32 cellular contexts compared by ENCODE assay signal in genomic region chr5:32259033-32259432, GRCh38. TPM values are rescaled to one million over a fixed set of nuclear protein-coding genes. Genes with fewer than 3 reads are reported as not detected.
DNase-seq lines count a peak whose midpoint lies in the region; ATAC-seq, FAIRE-seq and TF ChIP-seq lines count a peak whose summit lies in the region.
"Had no signal": no experiment of that assay in that cellular context is flagged by ENCODE, and none has a peak within 500 bp of the region (broad histone marks: within the 10 kb centered on the region; RNA-seq: fewer than 3 reads in every experiment).

No MANE protein-coding gene starts in this region.

- DNase-seq in right cardiac atrium (no peak), heart left ventricle (no peak), HepG2 (ENCODE audit: low spot score) (no peak), foreskin melanocyte (no peak), cerebellar cortex (ENCODE audit: low spot score) (no peak), GF-D8 (lab: John Stamatoyannopoulos, UW) (no peak)
- DNase-seq in central memory CD8-positive, alpha-beta T cell (ENCODE audit: low spot score in 2 of 2) = no peak
- DNase-seq: activated CD4-positive, alpha-beta T cell treated with anti-CD3 and anti-CD28 coated beads for 48 hours; activated effector memory CD4-positive, alpha-beta T cell treated with anti-CD3 and anti-CD28 coated beads, Interleukin-2, amount 50 U/mL, for 16 hours; activated naive CD8-positive, alpha-beta T cell treated with anti-CD3 and anti-CD28 coated beads for 36 hours; CD8-positive, alpha-beta T cell; cortex of kidney; DMS 273 treated with DMSO at 0.1 percent for 48 hours; effector memory CD4-positive, alpha-beta T cell; heart right ventricle; left cardiac atrium; NCI-H1694 treated with DMSO at 0.1 percent for 48 hours; NCI-H446; pancreas; retina; stimulated activated naive CD4-positive, alpha-beta T cell treated with Interleukin-2 at 50 U/mL for 16 hours; T-helper 9 cell had no signal

- no TSS peak for BruUV-seq in HepG2 (replicated peaks; lab: Mats Ljungman, UMichigan)

- TF ChIP-seq POLR2A in heart left ventricle (IDR thresholded peaks at IDR 0.05) (no peak), HepG2 (IDR thresholded peaks at IDR 0.05; ENCODE audit: insufficient read depth in 1 of 2, low read depth in 2 of 2, low read length in 2 of 2) (no peak)

- ATAC-seq in right cardiac atrium = no peak
- no peak for ATAC-seq in heart left ventricle
- no peak for ATAC-seq in central memory CD8-positive, alpha-beta T cell (replicated peaks; ENCODE audit: extremely low read depth, poor library complexity, severe bottlenecking)
- ATAC-seq in HepG2 = peak; percentile 40
- no peak for ATAC-seq in HG02678 (IDR thresholded peaks at IDR 0.05; ENCODE audit: unreplicated experiment)
- ATAC-seq: A549; CD8-positive, alpha-beta T cell; left cardiac atrium had no signal

- no peak overlapping the region for H3K4me2 ChIP-seq in HepG2 (ENCODE audit: low read depth, low read length)
- H3K4me2 ChIP-seq: A549 had no signal

- H3K4me3 ChIP-seq in right cardiac atrium (ENCODE audit: low read length) = no peak overlapping the region
- no peak overlapping the region for H3K4me3 ChIP-seq in heart left ventricle
- H3K4me3 ChIP-seq in HepG2 (replicated peaks in 1 of 3; ENCODE audit: insufficient read depth in 1 of 3, low read depth in 2 of 3, low read length in 3 of 3) = no peak overlapping the region
- H3K4me3 ChIP-seq: A549, ascending aorta, heart right ventricle, lung, pancreas, SJSA1, skin epidermis had no signal

- no peaks in the 10 kb centered on the region for H4K20me1 ChIP-seq in HepG2 (ENCODE audit: insufficient read depth, low read length)

- peaks cover 5% of the 10 kb centered on the region for H3K4me1 ChIP-seq in right cardiac atrium (ENCODE audit: control insufficient read depth, insufficient read depth, low read length)
- H3K4me1 ChIP-seq in heart left ventricle = peaks cover 0 to 39% (median 12%) of the 10 kb centered on the region in 12 donors
- no peaks in the 10 kb centered on the region for H3K4me1 ChIP-seq in HepG2 (ENCODE audit: insufficient read depth, low read length)
- H3K4me1 ChIP-seq: A549, SJSA1 had no signal

- peak overlapping the region; percentile 61 for H3K27ac Mint-ChIP-seq in central memory CD8-positive, alpha-beta T cell (ENCODE audit: low read depth)
- H3K27ac Mint-ChIP-seq: activated naive CD8-positive, alpha-beta T cell treated with anti-CD3 and anti-CD28 coated beads for 36 hours; B cell; CD8-positive, alpha-beta T cell had no signal

- H3K9me3 ChIP-seq in right cardiac atrium (ENCODE audit: control insufficient read depth, low read length) (no peaks in the 10 kb centered on the region), heart left ventricle (no peaks in the 10 kb centered on the region), HepG2 (ENCODE audit: low read length) (no peaks in the 10 kb centered on the region)
- H3K9me3 ChIP-seq: A549, ascending aorta, heart right ventricle, pancreas, SJSA1 had no signal

- peak overlapping the region; percentile 45 for H3K27ac ChIP-seq in right cardiac atrium (ENCODE audit: low read length)
- H3K27ac ChIP-seq in heart left ventricle = no peak overlapping the region
- H3K27ac ChIP-seq in HepG2 (ENCODE audit: extremely low read length, insufficient read depth, low read length) = no peak overlapping the region
- H3K27ac ChIP-seq: A549, ascending aorta, heart right ventricle, pancreas, RWPE1, SJSA1, skin epidermis had no signal

- no peak overlapping the region for H3K4me3 Mint-ChIP-seq in central memory CD8-positive, alpha-beta T cell
- H3K4me3 Mint-ChIP-seq: activated naive CD8-positive, alpha-beta T cell treated with anti-CD3 and anti-CD28 coated beads for 36 hours; B cell; CD8-positive, alpha-beta T cell had no signal

- no peak overlapping the region for H2AFZ ChIP-seq in HepG2 (ENCODE audit: low read length)

- H3K36me3 ChIP-seq in heart left ventricle (peaks cover 0 to 97% (median 78%) of the 10 kb centered on the region in 9 donors), HepG2 (replicated peaks in 1 of 2; ENCODE audit: control insufficient read depth in 1 of 2, insufficient read depth in 2 of 2, low read length in 2 of 2) (peaks cover 31 to 90% of the 10 kb centered on the region in 2 experiments)
- H3K36me3 ChIP-seq: SJSA1 had no signal

- CTCF ChIA-PET in HepG2 (lab: Yijun Ruan, JAX; ENCODE audit: low intra/inter-chr PET ratio, low total read pairs) = no interaction called here

- POLR2A ChIA-PET in HepG2 (lab: Yijun Ruan, JAX) = interaction anchor here (1.0 kb wide), 1 partner anchor 25 kb away, joined by 4 read pairs; no protein-coding TSS in a partner anchor

- no peak for FAIRE-seq in HepG2 (lab: Jason Lieb, UNC)
- FAIRE-seq: A549, G401.6, H54, pancreas had no signal

- peaks cover 66% of the 10 kb centered on the region for H3K36me3 Mint-ChIP-seq in central memory CD8-positive, alpha-beta T cell (ENCODE audit: insufficient read depth)

- in situ Hi-C loops in HepG2 (cut with HindIII; ENCODE audit: extremely low pct_ligation_motif_present, low pct_unique_long_range_greater_than_20kb) = no loop called here

- H3K9ac ChIP-seq in HepG2 (ENCODE audit: insufficient read depth, low read depth, low read length) = no peak overlapping the region

- H3K9me3 Mint-ChIP-seq in central memory CD8-positive, alpha-beta T cell = no peaks in the 10 kb centered on the region
- H3K9me3 Mint-ChIP-seq: activated naive CD8-positive, alpha-beta T cell treated with anti-CD3 and anti-CD28 coated beads for 36 hours; CD8-positive, alpha-beta T cell had no signal

- H3K27me3 Mint-ChIP-seq in central memory CD8-positive, alpha-beta T cell = no peaks in the 10 kb centered on the region
- H3K27me3 Mint-ChIP-seq: activated naive CD8-positive, alpha-beta T cell treated with anti-CD3 and anti-CD28 coated beads for 36 hours; B cell had no signal

- no peaks in the 10 kb centered on the region for H3K27me3 ChIP-seq in right cardiac atrium (ENCODE audit: control insufficient read depth, insufficient read depth)
- no peaks in the 10 kb centered on the region for H3K27me3 ChIP-seq in heart left ventricle
- H3K27me3 ChIP-seq in HepG2 (ENCODE audit: control insufficient read depth in 1 of 2, insufficient read depth in 2 of 2, low read length in 2 of 2) = no peaks in the 10 kb centered on the region
- H3K27me3 ChIP-seq: ascending aorta, heart right ventricle, pancreas, SJSA1 had no signal

- no peak for TF ChIP-seq RAD21 in HepG2 (CRISPR knock-in tag; IDR thresholded peaks at IDR 0.05)

- intact Hi-C loops in right cardiac atrium (cut with DNase I) = no loop called here
- intact Hi-C loops in heart left ventricle (cut with DNase I) = loop anchor here in 1 of 10 donors (10.0 kb wide), 1 partner anchor 56 kb away; the partner anchor contains the start of gene MTMR12
- intact Hi-C loops in HepG2 (cut with micrococcal nuclease; ENCODE audit: unreplicated experiment) = no loop called here

- no peaks in the 10 kb centered on the region for H3K79me2 ChIP-seq in HepG2 (ENCODE audit: insufficient read depth, low read length)

- H3K4me1 Mint-ChIP-seq in central memory CD8-positive, alpha-beta T cell = peaks cover 11% of the 10 kb centered on the region

- TF ChIP-seq EP300 in HepG2 (IDR thresholded peaks at IDR 0.05; ENCODE audit: low read depth in 2 of 2, low read length in 2 of 2) (no peak), HepG2 (CRISPR knock-in tag; IDR thresholded peaks at IDR 0.05; ENCODE audit: borderline replicate concordance) (no peak)

- whole genome bisulfite sequencing in right cardiac atrium = 93% methylated on average over 1 of the region's 1 CpG
- WGBS in heart left ventricle, 4 donors = 69 to 84% (median 82%) methylated on average over 1 of the region's 1 CpG
- WGBS in HepG2 (ENCODE audit: low lambda C conversion rate) = 100% methylated on average over 1 of the region's 1 CpG

- TF ChIP-seq CTCF in heart left ventricle (IDR thresholded peaks at IDR 0.05) (no peak), HepG2 (CRISPR knock-in tag; IDR thresholded peaks at IDR 0.05) (no peak)

TF ChIP-seq in HepG2, 621 proteins besides CTCF, POLR2A, EP300 and RAD21 (continues in another document):
- no peak for TF ChIP-seq BRD4 (CRISPR knock-in tag; IDR thresholded peaks at IDR 0.05)
- no peak for TF ChIP-seq ZNF460 (CRISPR knock-in tag; IDR thresholded peaks at IDR 0.05; ENCODE audit: borderline replicate concordance)
- TF ChIP-seq ZNF335 (CRISPR knock-in tag; IDR thresholded peaks at IDR 0.05) = no peak
- no peak for TF ChIP-seq ZNF180 (CRISPR knock-in tag; IDR thresholded peaks at IDR 0.05; ENCODE audit: borderline replicate concordance, low read depth)
- no peak for TF ChIP-seq CHD2 (IDR thresholded peaks at IDR 0.05; ENCODE audit: low read depth, low read length)
- no peak for TF ChIP-seq THYN1 (CRISPR knock-in tag; IDR thresholded peaks at IDR 0.05; ENCODE audit: borderline replicate concordance, low read depth)
- no peak for TF ChIP-seq GFI1 (CRISPR knock-in tag; IDR thresholded peaks at IDR 0.05; ENCODE audit: borderline replicate concordance)

RNA-seq across cellular contexts. Expression of gene MTMR12, which starts 53.7 kb away (rescaled TPM):
- total RNA-seq in right cardiac atrium (10 to 100 TPM; 19.1 to 28.1 (median 22.7) TPM), heart left ventricle (10 to 100 TPM; 13.3 to 28.7 (median 21.3) TPM), HepG2 (2016; rRNA removed; fragmentation: Illumina TruSeq; extraction: Trizol) (36.6 and 56.5 TPM in 2 replicates)
- polyA plus RNA-seq in right cardiac atrium (6.2 TPM), heart left ventricle (10 to 100 TPM in 1 of 2 donors, 1 to 10 TPM in 1; 3.4 to 12.0 TPM), HepG2 (2011; rRNA removed) (21.3 and 23.4 TPM in 2 replicates)
- 16.0 and 20.1 TPM in 2 replicates for total RNA-seq in HepG2 (2016; cell fraction: cytosol; rRNA removed; fragmentation: Illumina TruSeq; extraction: Trizol; ENCODE audit: low read depth)
- total RNA-seq in HepG2 (2016; cell fraction: insoluble cytoplasmic fraction; rRNA removed; fragmentation: Illumina TruSeq; extraction: Trizol) = 37.6 and 51.8 TPM in 2 replicates
- total RNA-seq in HepG2 (2016; cell fraction: membrane; rRNA removed; fragmentation: Illumina TruSeq; extraction: Trizol) = 41.8 and 44.0 TPM in 2 replicates
- 34.2 and 34.9 TPM in 2 replicates for total RNA-seq in HepG2 (2016; cell fraction: nucleus; rRNA removed; fragmentation: Illumina TruSeq; extraction: Trizol)
- 15.2 and 20.5 TPM in 2 replicates for polyA plus RNA-seq in HepG2 (2011; cell fraction: cytosol; rRNA removed)
- polyA plus RNA-seq in HepG2 (2011; cell fraction: nucleus; rRNA removed) = 10.6 and 13.1 TPM in 2 replicates
- polyA plus RNA-seq in HepG2 (2012) = 22.1 and 25.4 TPM in 2 replicates
- polyA plus RNA-seq in HepG2 (2016; cell fraction: cytosol; fragmentation: Illumina TruSeq; extraction: Trizol; ENCODE audit: low read depth) = 5.0 and 5.4 TPM in 2 replicates
- polyA plus RNA-seq in HepG2 (2016; cell fraction: insoluble cytoplasmic fraction; fragmentation: Illumina TruSeq; extraction: Trizol; ENCODE audit: low read depth) = 37.5 and 39.4 TPM in 2 replicates
- 18.7 and 19.5 TPM in 2 replicates for polyA plus RNA-seq in HepG2 (2016; cell fraction: membrane; fragmentation: Illumina TruSeq; extraction: Trizol; ENCODE audit: low read depth)
- 32.6 and 33.7 TPM in 2 replicates for polyA plus RNA-seq in HepG2 (2016; cell fraction: nucleus; fragmentation: Illumina TruSeq; extraction: Trizol; ENCODE audit: insufficient read depth, low read depth)
- 31.8 and 33.8 TPM in 2 replicates for polyA minus RNA-seq in HepG2 (2011; rRNA and poly(A)+ RNA removed; ENCODE audit: low replicate concordance)
- 29.0 and 31.6 TPM in 2 replicates for polyA minus RNA-seq in HepG2 (2011; cell fraction: cytosol; rRNA and poly(A)+ RNA removed)
- 48.2 and 66.6 TPM in 2 replicates for polyA minus RNA-seq in HepG2 (2011; cell fraction: nucleus; rRNA and poly(A)+ RNA removed)
